ENCODE assay signal across 8 cellular contexts in genomic region chr14:34693228-34693939, GRCh38. TPM values are rescaled to one million over a fixed set of nuclear protein-coding genes. Genes with fewer than 3 reads are reported as not detected.
A peak's percentile ranks its signal among the peaks of the same experiment; 100 is the strongest.
DNase-seq lines count a peak whose midpoint lies in the region; ATAC-seq and TF ChIP-seq lines count a peak whose summit lies in the region.

No MANE protein-coding gene starts in this region.

- DNase-seq in MG63 (no peak), fibroblast of the aortic adventitia (ENCODE audit: low read depth) (peak; percentile 25)
- DNase-seq in activated CD4-positive, alpha-beta T cell treated with anti-CD3 and anti-CD28 coated beads, Interleukin-2, amount 10 ng/mL, durations not matched to agents 7 days and 5 days, result no peak
- no peak for DNase-seq in stimulated activated CD4-positive, alpha-beta T cell treated with anti-CD3 and anti-CD28 coated beads, Interleukin-2, amount 100 ng/mL, for 48 hours

- peak overlapping the region; percentile 15; the same call in 1 of the 2 replicates for H3K4me3 ChIP-seq in MG63
- peak overlapping the region; percentile 36 for H3K4me3 ChIP-seq in fibroblast of the aortic adventitia (ENCODE audit: low read depth, low read length)
- no peak overlapping the region for H3K4me3 ChIP-seq in parathyroid adenoma (ENCODE audit: low read depth, low read length)

- H3K79me2 ChIP-seq in parathyroid adenoma, result no peaks in the 10 kb centered on the region

- no peak overlapping the region for H3K27ac ChIP-seq in parathyroid adenoma

- peak overlapping the region; percentile 21 for H3K4me3 Mint-ChIP-seq in activated CD4-positive, alpha-beta T cell treated with anti-CD3 and anti-CD28 coated beads, Interleukin-2, amount 10 ng/mL, durations not matched to agents 7 days and 5 days

- POLR2A ChIA-PET in activated CD4-positive, alpha-beta T cell treated with anti-CD3 and anti-CD28 coated beads, Interleukin-2, amount 10 ng/mL, durations not matched to agents 7 days and 5 days (lab: Charles Lee), result interaction anchor here (0.5 to 0.6 kb wide), 2 partner anchors 106 to 184 kb away, joined by 3 to 4 read pairs; no protein-coding TSS in a partner anchor

- CTCF ChIA-PET in activated CD4-positive, alpha-beta T cell treated with anti-CD3 and anti-CD28 coated beads, Interleukin-2, amount 10 ng/mL, durations not matched to agents 7 days and 5 days (lab: Charles Lee), result interaction anchor here (1.1 to 1.7 kb wide), 2 partner anchors 10 kb away, joined by 4 to 6 read pairs; no protein-coding TSS in a partner anchor

- peak overlapping the region; percentile 63 for H2AFZ ChIP-seq in parathyroid adenoma

- no peaks in the 10 kb centered on the region for H3K4me1 ChIP-seq in parathyroid adenoma

- no peak for ATAC-seq in GM21360 (IDR thresholded peaks at IDR 0.05; ENCODE audit: unreplicated experiment)
- no peak for ATAC-seq in HG03442 (IDR thresholded peaks at IDR 0.05; ENCODE audit: unreplicated experiment)
- ATAC-seq in GM18909 (IDR thresholded peaks at IDR 0.05; ENCODE audit: poor library complexity, unreplicated experiment), result no peak

- H3K9me3 ChIP-seq in MG63 (no peaks in the 10 kb centered on the region), parathyroid adenoma (ENCODE audit: control insufficient read depth, low read length) (no peaks in the 10 kb centered on the region)

- no peak overlapping the region for H3K9ac ChIP-seq in parathyroid adenoma

- H3K27me3 ChIP-seq in MG63 (no peaks in the 10 kb centered on the region), parathyroid adenoma (ENCODE audit: control insufficient read depth, insufficient read depth, low read length) (no peaks in the 10 kb centered on the region)

- no peaks in the 10 kb centered on the region for H3K9me3 Mint-ChIP-seq in activated CD4-positive, alpha-beta T cell treated with anti-CD3 and anti-CD28 coated beads, Interleukin-2, amount 10 ng/mL, durations not matched to agents 7 days and 5 days

- H3K36me3 Mint-ChIP-seq in activated CD4-positive, alpha-beta T cell treated with anti-CD3 and anti-CD28 coated beads, Interleukin-2, amount 10 ng/mL, durations not matched to agents 7 days and 5 days (ENCODE audit: low read depth), result no peaks in the 10 kb centered on the region

- no peak for TF ChIP-seq CTCF in fibroblast of the aortic adventitia (IDR thresholded peaks at IDR 0.05; ENCODE audit: insufficient read depth, low read length)
- no peak for TF ChIP-seq CTCF in parathyroid adenoma (IDR thresholded peaks at IDR 0.05)

- peak overlapping the region; percentile 77 for H3K27ac Mint-ChIP-seq in activated CD4-positive, alpha-beta T cell treated with anti-CD3 and anti-CD28 coated beads, Interleukin-2, amount 10 ng/mL, durations not matched to agents 7 days and 5 days

- no peaks in the 10 kb centered on the region for H3K36me3 ChIP-seq in MG63
- no peaks in the 10 kb centered on the region for H3K36me3 ChIP-seq in parathyroid adenoma (ENCODE audit: control insufficient read depth, insufficient read depth, low read length)

- peaks cover 7% of the 10 kb centered on the region for H3K27me3 Mint-ChIP-seq in activated CD4-positive, alpha-beta T cell treated with anti-CD3 and anti-CD28 coated beads, Interleukin-2, amount 10 ng/mL, durations not matched to agents 7 days and 5 days

- peaks cover 14% of the 10 kb centered on the region for H3K4me1 Mint-ChIP-seq in activated CD4-positive, alpha-beta T cell treated with anti-CD3 and anti-CD28 coated beads, Interleukin-2, amount 10 ng/mL, durations not matched to agents 7 days and 5 days

- no peak overlapping the region for H3K4me2 ChIP-seq in parathyroid adenoma (ENCODE audit: low read length)

RNA-seq across cellular contexts. Expression of gene CFL2, which starts 21.0 kb away (rescaled TPM):
- 25.8 and 37.6 TPM in 2 replicates for total RNA-seq in MG63 (2014; rRNA removed; shearing (Covaris generic); ENCODE audit: low replicate concordance)
- 1 to 10 TPM; 5.4 to 6.3 TPM for total RNA-seq in activated CD4-positive, alpha-beta T cell treated with anti-CD3 and anti-CD28 coated beads, Interleukin-2, amount 10 ng/mL, durations not matched to agents 7 days and 5 days
- 107 and 266 TPM in 2 replicates for total RNA-seq in fibroblast of the aortic adventitia (ENCODE audit: low replicate concordance)
